In the genomic region with DNA sequence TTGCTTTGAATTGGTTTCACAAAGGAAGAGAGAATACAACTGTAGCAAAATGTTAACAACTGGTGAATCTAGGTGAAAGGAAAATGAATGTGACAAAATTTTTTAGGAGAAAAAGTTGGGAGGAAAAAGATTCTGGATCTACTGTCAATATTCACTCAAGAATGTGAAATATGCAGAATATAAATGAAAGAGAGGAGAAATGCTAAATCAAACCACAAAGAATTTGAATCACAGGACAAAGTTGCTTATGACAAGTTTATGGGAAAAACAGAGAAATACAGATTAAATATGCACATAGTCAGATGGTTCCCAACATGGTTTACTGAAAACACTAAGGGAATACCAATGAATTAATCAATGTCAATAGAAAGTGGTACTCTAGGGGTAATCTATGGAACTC, we compare ENCODE assay signal across 21 cellular contexts. TPM values are rescaled to one million over a fixed set of nuclear protein-coding genes. Genes with fewer than 3 reads are reported as not detected.
"Had no signal": no experiment of that assay in that cellular context is flagged by ENCODE, and none has a peak within 500 bp of the region (broad histone marks: within the 10 kb centered on the region; RNA-seq: fewer than 3 reads in every experiment).

No MANE protein-coding gene starts in this region.

- H3K9me3 ChIP-seq: upper lobe of right lung had no signal

- H3K4me3 Mint-ChIP-seq: activated CD4-positive, alpha-beta memory T cell treated with anti-CD3 and anti-CD28 coated beads for 36 hours; activated naive CD8-positive, alpha-beta T cell treated with anti-CD3 and anti-CD28 coated beads for 36 hours; activated T-cell treated with anti-CD3 and anti-CD28 coated beads, Interleukin-2, amount 50 U/mL, for 72 hours; naive thymus-derived CD8-positive, alpha-beta T cell; stimulated activated naive CD8-positive, alpha-beta T cell treated with anti-CD3 and anti-CD28 coated beads, Interleukin-15, Interleukin-2, amounts not matched to agents 100 ng/mL and 50 ng/mL, for 24 hours had no signal

- H3K27ac ChIP-seq: cardiac muscle cell, coronary artery, epithelial cell of prostate, psoas muscle, upper lobe of right lung had no signal

- H3K4me1 Mint-ChIP-seq: activated naive CD8-positive, alpha-beta T cell treated with anti-CD3 and anti-CD28 coated beads for 36 hours had no signal

- H3K27me3 ChIP-seq: cardiac muscle cell, upper lobe of right lung had no signal

- DNase-seq: activated CD4-positive, alpha-beta memory T cell treated with anti-CD3 and anti-CD28 coated beads for 36 hours; activated gamma-delta T cell treated with Interleukin-2 at 50 U/mL for 16 hours; activated naive CD8-positive, alpha-beta T cell treated with anti-CD3 and anti-CD28 coated beads for 36 hours; activated T-cell treated with anti-CD3 and anti-CD28 coated beads, Interleukin-2, amount 50 U/mL, for 72 hours; aorta; effector CD8-positive, alpha-beta T cell; left colon; mammary epithelial cell; naive thymus-derived CD8-positive, alpha-beta T cell; nucleus accumbens; psoas muscle; stimulated activated CD4-positive, alpha-beta T cell treated with anti-CD3 and anti-CD28 coated beads, Interleukin-4, amount 100 ng/mL, for 1 hour; stimulated activated CD8-positive, alpha-beta memory T cell treated with anti-CD3 and anti-CD28 coated beads, Interleukin-4, amount 100 ng/mL, for 48 hours; SW 1271; T-helper 9 cell; upper lobe of right lung had no signal

- H3K27ac Mint-ChIP-seq: activated CD4-positive, alpha-beta memory T cell treated with anti-CD3 and anti-CD28 coated beads for 36 hours; activated naive CD8-positive, alpha-beta T cell treated with anti-CD3 and anti-CD28 coated beads for 36 hours; activated T-cell treated with anti-CD3 and anti-CD28 coated beads, Interleukin-2, amount 50 U/mL, for 72 hours; stimulated activated naive CD8-positive, alpha-beta T cell treated with anti-CD3 and anti-CD28 coated beads, Interleukin-15, Interleukin-2, amounts not matched to agents 100 ng/mL and 50 ng/mL, for 24 hours had no signal

- H3K4me3 ChIP-seq: cardiac muscle cell, coronary artery, psoas muscle, upper lobe of right lung had no signal

- H3K9me3 Mint-ChIP-seq: activated T-cell treated with anti-CD3 and anti-CD28 coated beads, Interleukin-2, amount 50 U/mL, for 72 hours; stimulated activated naive CD8-positive, alpha-beta T cell treated with anti-CD3 and anti-CD28 coated beads, Interleukin-15, Interleukin-2, amounts not matched to agents 100 ng/mL and 50 ng/mL, for 24 hours had no signal

- ATAC-seq: activated T-cell treated with anti-CD3 and anti-CD28 coated beads, Interleukin-2, amount 50 U/mL, for 72 hours; left colon; naive thymus-derived CD8-positive, alpha-beta T cell; psoas muscle; upper lobe of right lung had no signal

- H3K4me1 ChIP-seq: upper lobe of right lung had no signal

- H3K27me3 Mint-ChIP-seq: activated CD4-positive, alpha-beta memory T cell treated with anti-CD3 and anti-CD28 coated beads for 36 hours; activated naive CD8-positive, alpha-beta T cell treated with anti-CD3 and anti-CD28 coated beads for 36 hours; naive thymus-derived CD8-positive, alpha-beta T cell; stimulated activated naive CD8-positive, alpha-beta T cell treated with anti-CD3 and anti-CD28 coated beads, Interleukin-15, Interleukin-2, amounts not matched to agents 100 ng/mL and 50 ng/mL, for 24 hours had no signal

- H3K36me3 ChIP-seq: cardiac muscle cell had no signal

RNA-seq across cellular contexts. Expression of gene PLCH1, which starts 33.6 kb away (rescaled TPM):
- total RNA-seq: glomerular endothelial cell; naive thymus-derived CD8-positive, alpha-beta T cell had no signal
- polyA plus RNA-seq: naive thymus-derived CD8-positive, alpha-beta T cell had no signal
